8 cellular contexts compared by ENCODE assay signal in the genomic region with DNA sequence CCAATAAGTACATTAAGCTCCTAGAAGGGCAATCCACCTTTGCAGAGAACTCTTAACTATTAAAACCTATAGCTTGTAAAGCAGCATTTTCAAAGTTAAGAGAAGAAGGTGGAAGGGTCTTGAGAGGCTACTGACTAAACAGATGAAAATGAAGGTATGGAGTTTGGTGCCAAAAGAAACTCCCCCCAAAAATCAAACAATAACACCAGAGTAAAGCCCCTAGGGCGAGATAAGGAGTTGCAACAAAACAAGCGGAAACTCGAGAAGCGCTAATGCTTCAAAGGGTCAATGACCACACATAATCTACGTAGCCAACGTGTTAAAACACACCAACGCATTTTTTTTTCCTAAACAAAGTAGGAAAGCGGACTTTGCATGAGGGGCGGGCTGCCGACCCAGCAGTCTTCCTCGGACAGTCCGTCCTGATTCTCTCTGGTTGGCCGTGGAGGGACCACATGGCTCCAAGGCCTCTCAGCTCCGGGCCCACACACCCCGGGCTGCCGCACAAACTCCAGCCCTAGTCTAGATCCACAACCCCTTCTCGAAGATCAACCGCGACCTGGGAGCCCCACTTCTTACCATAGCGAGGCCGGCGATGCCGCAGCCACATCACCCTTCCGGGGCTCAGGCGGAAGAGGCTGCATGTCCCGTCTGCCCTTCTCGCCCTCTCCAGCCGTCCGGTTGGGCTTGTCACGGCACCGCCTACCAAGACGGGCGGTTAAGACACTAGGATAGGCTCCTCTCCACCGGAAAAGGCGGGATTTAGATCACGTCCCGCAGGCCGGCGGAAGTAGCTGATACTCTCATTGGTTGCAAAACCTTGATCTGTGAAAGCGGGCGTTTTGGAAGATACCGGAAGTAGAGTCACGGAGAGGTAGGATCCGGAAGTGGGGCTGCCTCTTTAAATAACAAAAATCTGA. TPM values are rescaled to one million over a fixed set of nuclear protein-coding genes. Genes with fewer than 3 reads are reported as not detected.
DNase-seq lines count a peak whose midpoint lies in the region; FAIRE-seq and TF ChIP-seq lines count a peak whose summit lies in the region.

A gene with protein sequence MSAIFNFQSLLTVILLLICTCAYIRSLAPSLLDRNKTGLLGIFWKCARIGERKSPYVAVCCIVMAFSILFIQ (minus strand): TSS at position 653 of the 920 bp plus-strand sequence. CDS start 71 bp downstream, at position 582.
Gene XRCC4, plus strand, starts transcription at position 806 of the 920 bp plus-strand sequence. CDS start 27,373 bp downstream, outside the sequence.

- H3K18ac ChIP-seq in neuronal stem cell (ENCODE audit: low read length), result peak within 1 kb of the TSS; percentile 83

- peak within 1 kb of the TSS; percentile 96 for H3K27ac Mint-ChIP-seq in activated naive CD4-positive, alpha-beta T cell treated with anti-CD3 and anti-CD28 coated beads for 36 hours

- intact Hi-C loops in activated naive CD4-positive, alpha-beta T cell treated with anti-CD3 and anti-CD28 coated beads for 36 hours (cut with micrococcal nuclease), result loop anchor here (2.0 to 10.0 kb wide), 7 partner anchors 110 to 1776 kb away; partner anchors contain the start of genes ATG10, RPS23 and ZCCHC9

- peak; percentile 98 for FAIRE-seq in frontal cortex (lab: Jason Lieb, UNC)

- H3K27ac ChIP-seq in neuronal stem cell (replicated peaks; ENCODE audit: low read length), result peak within 1 kb of the TSS; percentile 48

- H3K14ac ChIP-seq in neuronal stem cell (ENCODE audit: low read length), result peak within 1 kb of the TSS; percentile 25

- no peak within 1 kb of the TSS for H2BK12ac ChIP-seq in neuronal stem cell (ENCODE audit: low read length)

- no peaks in the 10 kb centered on the region for H3K9me3 Mint-ChIP-seq in activated naive CD4-positive, alpha-beta T cell treated with anti-CD3 and anti-CD28 coated beads for 36 hours

- no peak within 1 kb of the TSS for H2BK120ac ChIP-seq in neuronal stem cell (ENCODE audit: low read depth, low read length)

- TF ChIP-seq CTCF in HFF-Myc (IDR thresholded peaks at IDR 0.05; ENCODE audit: low read depth, low read length, missing control alignments), result no peak
- no peak for TF ChIP-seq CTCF in subcutaneous adipose tissue (IDR thresholded peaks at IDR 0.05; ENCODE audit: low read depth)

- H3K36me3 Mint-ChIP-seq in activated naive CD4-positive, alpha-beta T cell treated with anti-CD3 and anti-CD28 coated beads for 36 hours (ENCODE audit: low read depth), result peaks cover 25% of the 10 kb centered on the region

- no peaks in the 10 kb centered on the region for H3K9me3 ChIP-seq in neuronal stem cell (replicated peaks in 1 of 2; ENCODE audit: control insufficient read depth in 2 of 2, insufficient read depth in 1 of 2, low read depth in 1 of 2, low read length in 2 of 2)

- H3K27me3 ChIP-seq in neuronal stem cell (ENCODE audit: control insufficient read depth in 3 of 3, insufficient read depth in 3 of 3, low read depth in 1 of 3, low read length in 3 of 3), result no peaks in the 10 kb centered on the region

- H3K4me3 Mint-ChIP-seq in activated naive CD4-positive, alpha-beta T cell treated with anti-CD3 and anti-CD28 coated beads for 36 hours, result peak within 1 kb of the TSS; percentile 98

- no peak within 1 kb of the TSS for H3K4ac ChIP-seq in neuronal stem cell (ENCODE audit: low read length)

- H3K4me2 ChIP-seq in neuronal stem cell (ENCODE audit: insufficient read depth, low read length, poor library complexity, severe bottlenecking), result peak within 1 kb of the TSS; percentile 79

- CTCF ChIA-PET in activated naive CD4-positive, alpha-beta T cell treated with anti-CD3 and anti-CD28 coated beads for 36 hours (lab: Charles Lee), result no interaction called here

- peaks cover 0 to 3% of the 10 kb centered on the region in 2 donors for H3K4me1 ChIP-seq in neuronal stem cell (ENCODE audit: control insufficient read depth in 2 of 2, insufficient read depth in 1 of 2, low read depth in 1 of 2, low read length in 2 of 2)

- H3K23ac ChIP-seq in neuronal stem cell (ENCODE audit: low read depth, low read length, poor library complexity), result peak within 1 kb of the TSS; percentile 81

- H3K9ac ChIP-seq in neuronal stem cell (ENCODE audit: low read depth, low read length, poor library complexity), result peak within 1 kb of the TSS; percentile 89

- peak within 1 kb of the TSS; percentile 65 for H3K4me3 ChIP-seq in HFF-Myc (replicated peaks; ENCODE audit: low read depth, low read length)
- peak within 1 kb of the TSS; percentile 69 to 98 for H3K4me3 ChIP-seq in neuronal stem cell (ENCODE audit: low read length in 2 of 2)

- peak within 1 kb of the TSS; percentile 86 for H2AFZ ChIP-seq in neuronal stem cell (ENCODE audit: low read length)

- H3K4me1 Mint-ChIP-seq in activated naive CD4-positive, alpha-beta T cell treated with anti-CD3 and anti-CD28 coated beads for 36 hours (ENCODE audit: low read depth), result peaks cover 48% of the 10 kb centered on the region

- no peaks in the 10 kb centered on the region for H3K27me3 Mint-ChIP-seq in activated naive CD4-positive, alpha-beta T cell treated with anti-CD3 and anti-CD28 coated beads for 36 hours (ENCODE audit: low read depth)

- H3K36me3 ChIP-seq in neuronal stem cell (replicated peaks in 1 of 2; ENCODE audit: control insufficient read depth in 2 of 2, insufficient read depth in 2 of 2, low read length in 2 of 2), result peaks cover 3 to 33% of the 10 kb centered on the region in 2 donors

- WGBS in neuronal stem cell (ENCODE audit: extremely low coverage in 2 of 2, insufficient read length in 2 of 2, insufficient replicate concordance in 1 of 2), 2 donors, result no CpG with 5 or more reads among the region's 44 CpGs

- H2BK5ac ChIP-seq in neuronal stem cell (ENCODE audit: low read length), result no peak within 1 kb of the TSS

- H3K79me1 ChIP-seq in neuronal stem cell (ENCODE audit: low read depth, low read length), result peaks cover 2% of the 10 kb centered on the region

- no peak within 1 kb of the TSS for H4K91ac ChIP-seq in neuronal stem cell (ENCODE audit: low read depth, low read length, poor library complexity)

- peak; percentile 97 for DNase-seq in GM03348 (ENCODE audit: low spot score)
- DNase-seq in HFF-Myc (ENCODE audit: extremely low read depth, low read depth), result peak; percentile 96
- peak; percentile 99 for DNase-seq in NAMALWA (ENCODE audit: low spot score)
- peak; percentile 99 for DNase-seq in SK-N-DZ (ENCODE audit: low spot score)
- peak; percentile 95 for DNase-seq in activated naive CD4-positive, alpha-beta T cell treated with anti-CD3 and anti-CD28 coated beads for 36 hours
- peak; percentile 64 to 85 for DNase-seq in frontal cortex (ENCODE audit: low spot score in 2 of 2)
- peak; percentile 95 for DNase-seq in neuronal stem cell (ENCODE audit: low spot score)

- no peak within 1 kb of the TSS for H2BK15ac ChIP-seq in neuronal stem cell (ENCODE audit: low read length)

- no peak within 1 kb of the TSS for H2AK5ac ChIP-seq in neuronal stem cell (ENCODE audit: low read depth, low read length)

- no peak within 1 kb of the TSS for H4K8ac ChIP-seq in neuronal stem cell (ENCODE audit: low read depth, low read length)

RNA-seq across cellular contexts. Expression of the first gene that starts in this region (rescaled TPM):
- 101 and 109 TPM in 2 replicates for polyA plus RNA-seq in SK-N-DZ (2014; cell fraction: cytosol; rRNA removed)
- polyA plus RNA-seq in SK-N-DZ (2014; cell fraction: nucleus; rRNA removed), result 48.5 and 58.8 TPM in 2 replicates
- total RNA-seq in activated naive CD4-positive, alpha-beta T cell treated with anti-CD3 and anti-CD28 coated beads for 36 hours, result 10 to 100 TPM; 58.8 to 64.4 TPM
- total RNA-seq in frontal cortex (172 TPM), subcutaneous adipose tissue (100 to 1,000 TPM in 1 of 4 donors, 10 to 100 TPM in 3; 46.3 to 106 (median 56.3) TPM)
- 73.6 TPM for polyA plus RNA-seq in neuronal stem cell (2013, experiment 1 of 2)
- polyA plus RNA-seq in neuronal stem cell (2013, experiment 2 of 2), result 72.3 TPM

RNA-seq across cellular contexts. Expression of gene XRCC4, which starts in this region (rescaled TPM):
- polyA plus RNA-seq in SK-N-DZ (2014; cell fraction: cytosol; rRNA removed), result 26.7 and 31.3 TPM in 2 replicates
- 14.2 and 28.0 TPM in 2 replicates for polyA plus RNA-seq in SK-N-DZ (2014; cell fraction: nucleus; rRNA removed)
- total RNA-seq in activated naive CD4-positive, alpha-beta T cell treated with anti-CD3 and anti-CD28 coated beads for 36 hours, result 10 to 100 TPM; 12.1 to 12.8 TPM
- 9.4 TPM for total RNA-seq in frontal cortex
- 14.5 TPM for polyA plus RNA-seq in neuronal stem cell (2013, experiment 1 of 2)
- polyA plus RNA-seq in neuronal stem cell (2013, experiment 2 of 2), result 15.1 TPM
- 10 to 100 TPM in 2 of 4 donors, 1 to 10 TPM in 2; 6.6 to 18.1 (median 13.5) TPM for total RNA-seq in subcutaneous adipose tissue

Comparison
In these comparisons a context has a peak if more than half of its experiments do, and no peak if none do; other contexts are left out.
1. Peak in every context shown above with its lines: DNase-seq, H3K4me3 ChIP-seq and H3K27ac ChIP-seq.